In the genomic region with DNA sequence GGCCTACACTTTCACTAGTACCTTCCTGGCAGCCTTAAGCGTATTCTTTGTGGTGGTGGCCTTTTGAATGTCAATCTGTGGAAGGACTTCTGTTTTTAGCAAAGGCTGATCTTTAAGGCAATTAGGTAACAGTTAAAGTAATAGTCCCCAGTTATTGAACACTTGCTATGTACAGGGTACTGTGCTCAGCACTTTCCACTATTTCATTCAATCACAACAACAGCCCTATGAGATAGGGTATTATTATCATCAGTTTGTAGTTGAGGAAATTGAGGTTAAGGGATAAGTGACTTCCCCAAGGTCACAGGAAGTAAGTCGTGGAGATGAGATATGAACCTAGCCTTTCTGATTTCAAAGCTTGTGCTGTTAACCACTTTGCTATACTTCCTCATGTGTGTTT, we compare ENCODE assay signal across 23 cellular contexts.
DNase-seq lines count a peak whose midpoint lies in the region; ATAC-seq, FAIRE-seq and TF ChIP-seq lines count a peak whose summit lies in the region.
"Had no signal": no experiment of that assay in that cellular context is flagged by ENCODE, and none has a peak within 500 bp of the region (broad histone marks: within the 10 kb centered on the region; RNA-seq: fewer than 3 reads in every experiment).

No MANE protein-coding gene starts in this region.

- H3K27me3 ChIP-seq in liver (ENCODE audit: control insufficient read depth in 4 of 4, insufficient read depth in 4 of 4, low read length in 3 of 4) (no peaks in the 10 kb centered on the region), HepG2 (ENCODE audit: control insufficient read depth in 1 of 2, insufficient read depth in 2 of 2, low read length in 2 of 2) (no peaks in the 10 kb centered on the region), MM.1S (replicated peaks; ENCODE audit: insufficient read depth, low read length) (no peaks in the 10 kb centered on the region)
- H3K27me3 ChIP-seq: BLaER1, left lung, sigmoid colon, SJSA1, testis had no signal

- in situ Hi-C loops in HepG2 (cut with HindIII; ENCODE audit: extremely low pct_ligation_motif_present, low pct_unique_long_range_greater_than_20kb): no loop called here

- H3K79me2 ChIP-seq in HepG2 (ENCODE audit: insufficient read depth, low read length) (no peaks in the 10 kb centered on the region), MM.1S (ENCODE audit: low read length) (no peaks in the 10 kb centered on the region)

- H3K9me3 ChIP-seq in liver (ENCODE audit: control insufficient read depth in 4 of 4, low read length in 3 of 4): no peaks in the 10 kb centered on the region
- no peaks in the 10 kb centered on the region for H3K9me3 ChIP-seq in HepG2 (ENCODE audit: low read length)
- H3K9me3 ChIP-seq in MM.1S (replicated peaks; ENCODE audit: insufficient read depth, low read length): no peaks in the 10 kb centered on the region
- H3K9me3 ChIP-seq: BLaER1, left lung, sigmoid colon, SJSA1, testis had no signal

- H3K4me1 Mint-ChIP-seq in activated naive CD8-positive, alpha-beta T cell treated with anti-CD3 and anti-CD28 coated beads, Interleukin-2, amount 10 ng/mL, durations not matched to agents 7 days and 5 days: peaks cover 42% of the 10 kb centered on the region
- H3K4me1 Mint-ChIP-seq in stimulated activated naive CD8-positive, alpha-beta T cell treated with anti-CD3 and anti-CD28 coated beads, Interleukin-15, amount 100 ng/mL, for 72 hours: peaks cover 62% of the 10 kb centered on the region
- H3K4me1 Mint-ChIP-seq in activated T-cell treated with anti-CD3 and anti-CD28 coated beads, Interleukin-2, amount 50 U/mL, for 4 hours (ENCODE audit: low read depth): peaks cover 46% of the 10 kb centered on the region

- H3K9me2 ChIP-seq in MM.1S (replicated peaks; ENCODE audit: insufficient read depth, low read length): no peaks in the 10 kb centered on the region

- TF ChIP-seq CTCF in liver (IDR thresholded peaks at IDR 0.05; ENCODE audit: low read depth, low read length, missing input control): no peak
- no peak for TF ChIP-seq CTCF in HepG2 (CRISPR knock-in tag; IDR thresholded peaks at IDR 0.05)
- no peak for TF ChIP-seq CTCF in MM.1S (IDR thresholded peaks at IDR 0.05; ENCODE audit: low read length)

- H3K4me2 ChIP-seq in HepG2 (ENCODE audit: low read depth, low read length): no peak overlapping the region
- no peak overlapping the region for H3K4me2 ChIP-seq in MM.1S (ENCODE audit: low read depth, low read length)
- H3K4me2 ChIP-seq: BLaER1 had no signal

- POLR2A ChIA-PET in HepG2 (lab: Yijun Ruan, JAX): no interaction called here
- POLR2A ChIA-PET in activated naive CD8-positive, alpha-beta T cell treated with anti-CD3 and anti-CD28 coated beads, Interleukin-2, amount 10 ng/mL, durations not matched to agents 7 days and 5 days (lab: Charles Lee): interaction anchor here (0.6 to 0.7 kb wide), 2 partner anchors 23 to 90 kb away, joined by 3 to 4 read pairs; no protein-coding TSS in a partner anchor

- BruUV-seq in HepG2 (replicated peaks; lab: Mats Ljungman, UMichigan): no TSS peak

- H3F3A ChIP-seq in MM.1S (ENCODE audit: insufficient read depth, low read length): no peaks in the 10 kb centered on the region

- peaks cover 8% of the 10 kb centered on the region for H3K36me3 Mint-ChIP-seq in activated naive CD8-positive, alpha-beta T cell treated with anti-CD3 and anti-CD28 coated beads, Interleukin-2, amount 10 ng/mL, durations not matched to agents 7 days and 5 days
- H3K36me3 Mint-ChIP-seq in activated T-cell treated with anti-CD3 and anti-CD28 coated beads, Interleukin-2, amount 50 U/mL, for 4 hours (ENCODE audit: insufficient read depth): no peaks in the 10 kb centered on the region

- TF ChIP-seq POLR2A in HepG2 (IDR thresholded peaks at IDR 0.05; ENCODE audit: insufficient read depth in 1 of 2, low read depth in 2 of 2, low read length in 2 of 2): no peak

- intact Hi-C loops in HepG2 (cut with micrococcal nuclease; ENCODE audit: unreplicated experiment): no loop called here

- no peak overlapping the region for H2AFZ ChIP-seq in HepG2 (ENCODE audit: low read length)
- H2AFZ ChIP-seq in MM.1S (ENCODE audit: low read length): no peak overlapping the region

- DNase-seq in HepG2 (ENCODE audit: low spot score) (no peak), SKM-1 treated with dmso at 0.1 percent for 144 hours (lab: John Stamatoyannopoulos, UW; ENCODE audit: unreplicated experiment) (peak; percentile 63), SW 1271 (lab: John Stamatoyannopoulos, UW) (no peak), MM.1S (no peak)
- no peak for DNase-seq in activated naive CD8-positive, alpha-beta T cell treated with anti-CD3 and anti-CD28 coated beads, Interleukin-2, amount 10 ng/mL, durations not matched to agents 7 days and 5 days
- DNase-seq in stimulated activated naive CD8-positive, alpha-beta T cell treated with anti-CD3 and anti-CD28 coated beads, Interleukin-15, amount 100 ng/mL, for 72 hours: no peak
- no peak for DNase-seq in activated T-cell treated with anti-CD3 and anti-CD28 coated beads, Interleukin-2, amount 50 U/mL, for 4 hours
- DNase-seq: ACHN; activated CD4-positive, alpha-beta T cell treated with anti-CD3 and anti-CD28 coated beads for 48 hours; left lung; NCI-H1092; NCI-H187 treated with DMSO at 0.1 percent for 48 hours; NCI-H526; sigmoid colon; stimulated activated CD4-positive, alpha-beta T cell treated with anti-CD3 and anti-CD28 coated beads, Interleukin-4, amount 100 ng/mL, for 4 hours; testis had no signal

- ATAC-seq in HepG2: no peak
- ATAC-seq in activated naive CD8-positive, alpha-beta T cell treated with anti-CD3 and anti-CD28 coated beads, Interleukin-2, amount 10 ng/mL, durations not matched to agents 7 days and 5 days (ENCODE audit: low read depth): peak; percentile 70
- peak; percentile 33 for ATAC-seq in stimulated activated naive CD8-positive, alpha-beta T cell treated with anti-CD3 and anti-CD28 coated beads, Interleukin-15, amount 100 ng/mL, for 72 hours
- ATAC-seq in activated T-cell treated with anti-CD3 and anti-CD28 coated beads, Interleukin-2, amount 50 U/mL, for 4 hours: no peak
- ATAC-seq: left lung had no signal

- H3K9ac ChIP-seq in liver (ENCODE audit: low read depth in 1 of 2, low read length in 2 of 2): no peak overlapping the region
- no peak overlapping the region for H3K9ac ChIP-seq in HepG2 (ENCODE audit: insufficient read depth, low read depth, low read length)
- H3K9ac ChIP-seq in MM.1S (ENCODE audit: low read length): no peak overlapping the region
- H3K9ac ChIP-seq: BLaER1 had no signal

- WGBS in liver: 54% methylated on average over 2 of the region's 2 CpGs
- WGBS in HepG2 (ENCODE audit: low lambda C conversion rate): 3% methylated on average over 2 of the region's 2 CpGs

- H3K4me1 ChIP-seq in liver (ENCODE audit: control insufficient read depth in 4 of 4, insufficient read depth in 4 of 4, low read length in 3 of 4) (no peaks in the 10 kb centered on the region), HepG2 (ENCODE audit: insufficient read depth, low read length) (no peaks in the 10 kb centered on the region), MM.1S (ENCODE audit: low read length) (no peaks in the 10 kb centered on the region)
- H3K4me1 ChIP-seq: sigmoid colon, testis had no signal

- peak overlapping the region; percentile 49 for H3K4me3 Mint-ChIP-seq in activated naive CD8-positive, alpha-beta T cell treated with anti-CD3 and anti-CD28 coated beads, Interleukin-2, amount 10 ng/mL, durations not matched to agents 7 days and 5 days
- H3K4me3 Mint-ChIP-seq in stimulated activated naive CD8-positive, alpha-beta T cell treated with anti-CD3 and anti-CD28 coated beads, Interleukin-15, amount 100 ng/mL, for 72 hours: peak overlapping the region in 1 of 2 donors; percentile 45
- no peak overlapping the region for H3K4me3 Mint-ChIP-seq in activated T-cell treated with anti-CD3 and anti-CD28 coated beads, Interleukin-2, amount 50 U/mL, for 4 hours
- H3K4me3 Mint-ChIP-seq: T-helper 1 cell treated with Interleukin-12 subunit alpha and Interleukin-12 subunit beta and Interleukin-4 antibody, amounts not matched to agents 30 μg/mL and 1 μg/mL, for 36 hours had no signal

- no peaks in the 10 kb centered on the region for H4K20me1 ChIP-seq in HepG2 (ENCODE audit: insufficient read depth, low read length)
- H4K20me1 ChIP-seq in MM.1S (ENCODE audit: insufficient read depth, low read length): no peaks in the 10 kb centered on the region
- H4K20me1 ChIP-seq: BLaER1 had no signal

- H3K27ac ChIP-seq in liver (ENCODE audit: low read depth in 1 of 2, low read length in 2 of 2) (no peak overlapping the region), HepG2 (ENCODE audit: extremely low read length, insufficient read depth, low read length) (no peak overlapping the region), MM.1S (ENCODE audit: low read length) (no peak overlapping the region)
- H3K27ac ChIP-seq: BLaER1, left lung, sigmoid colon, SJSA1, testis, VCaP had no signal

- no peak overlapping the region for H3K4me3 ChIP-seq in liver (ENCODE audit: low read depth in 1 of 3, low read length in 3 of 3)
- H3K4me3 ChIP-seq in HepG2 (replicated peaks in 1 of 3; ENCODE audit: insufficient read depth in 1 of 3, low read depth in 2 of 3, low read length in 3 of 3): no peak overlapping the region
- no peak overlapping the region for H3K4me3 ChIP-seq in MM.1S (ENCODE audit: low read length)
- H3K4me3 ChIP-seq: BLaER1, left lung, sigmoid colon, SJSA1, testis had no signal

- FAIRE-seq in HepG2 (lab: Jason Lieb, UNC): no peak
- FAIRE-seq: GM18507 had no signal

- no peaks in the 10 kb centered on the region for H3K27me3 Mint-ChIP-seq in activated naive CD8-positive, alpha-beta T cell treated with anti-CD3 and anti-CD28 coated beads, Interleukin-2, amount 10 ng/mL, durations not matched to agents 7 days and 5 days
- H3K27me3 Mint-ChIP-seq in stimulated activated naive CD8-positive, alpha-beta T cell treated with anti-CD3 and anti-CD28 coated beads, Interleukin-15, amount 100 ng/mL, for 72 hours: no peaks in the 10 kb centered on the region
- no peaks in the 10 kb centered on the region for H3K27me3 Mint-ChIP-seq in activated T-cell treated with anti-CD3 and anti-CD28 coated beads, Interleukin-2, amount 50 U/mL, for 4 hours (ENCODE audit: low read depth)
- H3K27me3 Mint-ChIP-seq: progenitor cell of endocrine pancreas had no signal

- CTCF ChIA-PET in HepG2 (lab: Yijun Ruan, JAX; ENCODE audit: low intra/inter-chr PET ratio, low total read pairs): no interaction called here

- H3K36me3 ChIP-seq in liver (ENCODE audit: control insufficient read depth in 4 of 4, insufficient read depth in 3 of 4, low read depth in 1 of 4, low read length in 3 of 4) (no peaks in the 10 kb centered on the region), HepG2 (replicated peaks in 1 of 2; ENCODE audit: control insufficient read depth in 1 of 2, insufficient read depth in 2 of 2, low read length in 2 of 2) (no peaks in the 10 kb centered on the region), MM.1S (replicated peaks; ENCODE audit: insufficient read depth, low read length) (no peaks in the 10 kb centered on the region)
- H3K36me3 ChIP-seq: BLaER1, left lung, sigmoid colon, SJSA1 had no signal

- H3K27ac Mint-ChIP-seq in activated naive CD8-positive, alpha-beta T cell treated with anti-CD3 and anti-CD28 coated beads, Interleukin-2, amount 10 ng/mL, durations not matched to agents 7 days and 5 days: peak overlapping the region; percentile 20
- no peak overlapping the region for H3K27ac Mint-ChIP-seq in stimulated activated naive CD8-positive, alpha-beta T cell treated with anti-CD3 and anti-CD28 coated beads, Interleukin-15, amount 100 ng/mL, for 72 hours
- H3K27ac Mint-ChIP-seq: progenitor cell of endocrine pancreas had no signal

- peaks cover 4% of the 10 kb centered on the region for H3K9me3 Mint-ChIP-seq in activated naive CD8-positive, alpha-beta T cell treated with anti-CD3 and anti-CD28 coated beads, Interleukin-2, amount 10 ng/mL, durations not matched to agents 7 days and 5 days
- H3K9me3 Mint-ChIP-seq in stimulated activated naive CD8-positive, alpha-beta T cell treated with anti-CD3 and anti-CD28 coated beads, Interleukin-15, amount 100 ng/mL, for 72 hours: peaks cover 0 to 5% of the 10 kb centered on the region in 2 donors
- H3K9me3 Mint-ChIP-seq in activated T-cell treated with anti-CD3 and anti-CD28 coated beads, Interleukin-2, amount 50 U/mL, for 4 hours: no peaks in the 10 kb centered on the region
- H3K9me3 Mint-ChIP-seq: T-helper 1 cell treated with Interleukin-12 subunit alpha and Interleukin-12 subunit beta and Interleukin-4 antibody, amounts not matched to agents 30 μg/mL and 1 μg/mL, for 36 hours had no signal

- no peak for TF ChIP-seq RAD21 in liver (IDR thresholded peaks at IDR 0.05)
- TF ChIP-seq RAD21 in HepG2 (CRISPR knock-in tag; IDR thresholded peaks at IDR 0.05): no peak

- TF ChIP-seq EP300 in HepG2 (IDR thresholded peaks at IDR 0.05; ENCODE audit: low read depth in 2 of 2, low read length in 2 of 2) (no peak), HepG2 (CRISPR knock-in tag; IDR thresholded peaks at IDR 0.05; ENCODE audit: borderline replicate concordance) (no peak)

Comparison
In these comparisons a context has a peak if more than half of its experiments do, and no peak if none do; other contexts are left out.
1. ATAC-seq: peak in activated naive CD8-positive, alpha-beta T cell treated with anti-CD3 and anti-CD28 coated beads, Interleukin-2, amount 10 ng/mL, durations not matched to agents 7 days and 5 days (single experiment) and stimulated activated naive CD8-positive, alpha-beta T cell treated with anti-CD3 and anti-CD28 coated beads, Interleukin-15, amount 100 ng/mL, for 72 hours (single experiment); none in HepG2 (single experiment) and activated T-cell treated with anti-CD3 and anti-CD28 coated beads, Interleukin-2, amount 50 U/mL, for 4 hours (0 of 2).